In genomic region chr19:21141787-21142464, GRCh38 we compare ENCODE assay signal across 8 cellular contexts. TPM values are rescaled to one million over a fixed set of nuclear protein-coding genes. Genes with fewer than 3 reads are reported as not detected.
A peak's percentile ranks its signal among the peaks of the same experiment; 100 is the strongest.
DNase-seq lines count a peak whose midpoint lies in the region; ATAC-seq and TF ChIP-seq lines count a peak whose summit lies in the region.

Gene ZNF431, plus strand, starts transcription at chr19:21142040. Its CDS starts 144 bp downstream, at chr19:21142184.

- peak; percentile 95 for DNase-seq in NCI-H2029 (lab: John Stamatoyannopoulos, UW)
- DNase-seq in T-helper 2 cell treated with Interferon-gamma antibody and Interleukin-4, amounts not matched to agents 5 μg/mL and 100 μg/mL, for 36 hours (ENCODE audit: low spot score): peak; percentile 88
- peak; percentile 25 to 96 (median 88) for DNase-seq in anterior cingulate cortex (lab: John Stamatoyannopoulos, UW)
- peak; percentile 96 for DNase-seq in right atrium auricular region (ENCODE audit: low spot score)
- DNase-seq in psoas muscle: peak; percentile 91 to 95

- H3K36me3 Mint-ChIP-seq in T-helper 2 cell treated with Interferon-gamma antibody and Interleukin-4, amounts not matched to agents 5 μg/mL and 100 μg/mL, for 36 hours (ENCODE audit: low read depth): peaks cover 47% of the 10 kb centered on the region

- H3K27me3 Mint-ChIP-seq in T-helper 2 cell treated with Interferon-gamma antibody and Interleukin-4, amounts not matched to agents 5 μg/mL and 100 μg/mL, for 36 hours (ENCODE audit: low read depth): no peaks in the 10 kb centered on the region

- H3K27ac ChIP-seq in right atrium auricular region: peak within 1 kb of the TSS; percentile 31 to 81
- H3K27ac ChIP-seq in psoas muscle: peak within 1 kb of the TSS; percentile 76
- H3K27ac ChIP-seq in urinary bladder (ENCODE audit: low read depth): peak within 1 kb of the TSS; percentile 28

- ATAC-seq in GM18505 (IDR thresholded peaks at IDR 0.05; ENCODE audit: unreplicated experiment) (peak; percentile 100), HG02970 (IDR thresholded peaks at IDR 0.05; ENCODE audit: low FRiP score, unreplicated experiment) (peak; percentile 98), psoas muscle (peak; percentile 99 to 100 (median 100))

- H3K27me3 ChIP-seq in right atrium auricular region: no peaks in the 10 kb centered on the region
- H3K27me3 ChIP-seq in psoas muscle (ENCODE audit: insufficient read depth in 3 of 3, low read length in 2 of 3): no peaks in the 10 kb centered on the region

- no peak for TF ChIP-seq CTCF in right atrium auricular region (IDR thresholded peaks at IDR 0.05)
- TF ChIP-seq CTCF in psoas muscle (IDR thresholded peaks at IDR 0.05): no peak

- H3K4me3 ChIP-seq in right atrium auricular region (peak within 1 kb of the TSS; percentile 63 to 76), psoas muscle (peak within 1 kb of the TSS; percentile 87), urinary bladder (ENCODE audit: low read depth, low read length) (peak within 1 kb of the TSS; percentile 57)

- peak within 1 kb of the TSS; percentile 98 for H3K4me3 Mint-ChIP-seq in T-helper 2 cell treated with Interferon-gamma antibody and Interleukin-4, amounts not matched to agents 5 μg/mL and 100 μg/mL, for 36 hours

- TF ChIP-seq POLR2A in GM18505 (IDR thresholded peaks at IDR 0.05; ENCODE audit: borderline replicate concordance, extremely low read depth, insufficient read depth, insufficient read length): peak; percentile 88

- H3K27ac Mint-ChIP-seq in T-helper 2 cell treated with Interferon-gamma antibody and Interleukin-4, amounts not matched to agents 5 μg/mL and 100 μg/mL, for 36 hours: peak within 1 kb of the TSS; percentile 96

- intact Hi-C loops in psoas muscle (cut with DNase I): loop anchor here in 1 of 2 donors (10.0 kb wide), 1 partner anchor 253 kb away; the partner anchor contains the start of gene ZNF493

- no peaks in the 10 kb centered on the region for H3K9me3 ChIP-seq in right atrium auricular region
- H3K9me3 ChIP-seq in psoas muscle: no peaks in the 10 kb centered on the region

- H3K4me1 ChIP-seq in right atrium auricular region: peaks cover 0 to 9% of the 10 kb centered on the region in 2 donors
- peaks cover 9% of the 10 kb centered on the region for H3K4me1 ChIP-seq in psoas muscle
- no peaks in the 10 kb centered on the region for H3K4me1 ChIP-seq in urinary bladder (ENCODE audit: insufficient read depth)

- peaks cover 14% of the 10 kb centered on the region for H3K4me1 Mint-ChIP-seq in T-helper 2 cell treated with Interferon-gamma antibody and Interleukin-4, amounts not matched to agents 5 μg/mL and 100 μg/mL, for 36 hours (ENCODE audit: low read depth)

- peaks cover 23% of the 10 kb centered on the region for H3K9me3 Mint-ChIP-seq in T-helper 2 cell treated with Interferon-gamma antibody and Interleukin-4, amounts not matched to agents 5 μg/mL and 100 μg/mL, for 36 hours

- H3K36me3 ChIP-seq in right atrium auricular region (peaks cover 13% of the 10 kb centered on the region), psoas muscle (ENCODE audit: insufficient read depth in 1 of 2, low read depth in 1 of 2) (peaks cover 0 to 36% of the 10 kb centered on the region in 2 donors), urinary bladder (ENCODE audit: insufficient read depth) (peaks cover 5% of the 10 kb centered on the region)

- 0% methylated on average over 30 of the region's 30 CpGs for WGBS in psoas muscle, 3 donors
- under 1% methylated on average over 30 of the region's 30 CpGs for whole genome bisulfite sequencing in urinary bladder

RNA-seq across cellular contexts. Expression of gene ZNF431, which starts in this region (rescaled TPM):
- total RNA-seq in right atrium auricular region (1 to 10 TPM; 2.3 to 3.0 TPM), psoas muscle (10 to 100 TPM in 2 of 4 donors, 1 to 10 TPM in 2; 5.7 to 17.4 (median 9.1) TPM), urinary bladder (21.6 TPM)
- polyA plus RNA-seq in psoas muscle (10 to 100 TPM in 1 of 3 donors, 1 to 10 TPM in 2; 3.8 to 17.0 (median 6.9) TPM), urinary bladder (5.0 TPM)

Comparison
In these comparisons a context has a peak if more than half of its experiments do, and no peak if none do; other contexts are left out.
1. Peak in every context shown above with its lines: DNase-seq, ATAC-seq, H3K4me3 ChIP-seq and H3K27ac ChIP-seq.